In the genomic region with DNA sequence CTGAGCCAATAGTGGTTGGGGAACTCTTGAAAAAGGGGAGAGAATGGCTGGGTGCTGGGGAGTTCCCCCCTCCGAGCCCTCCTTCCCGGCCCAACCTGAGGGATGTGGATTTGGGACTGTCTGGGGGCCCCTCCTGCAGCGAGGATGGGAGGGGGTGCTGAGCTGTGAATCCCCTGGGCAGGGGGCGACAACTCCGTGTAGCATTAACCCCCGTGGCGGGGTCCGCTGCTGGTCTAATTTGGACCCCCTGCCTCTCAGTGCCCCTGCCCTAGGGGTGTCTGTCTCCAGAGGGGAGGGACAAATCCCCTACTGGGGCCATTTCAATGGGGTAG, we compare ENCODE assay signal across 1 cellular context.
A peak's percentile ranks its signal among the peaks of the same experiment; 100 is the strongest.
TF ChIP-seq lines count a peak whose summit lies in the region.

No MANE protein-coding gene starts in this region.

TF ChIP-seq in GM12878, 131 proteins besides CTCF, POLR2A, EP300 and RAD21:
- TF ChIP-seq EZH2 (IDR thresholded peaks at IDR 0.05; ENCODE audit: borderline replicate concordance, control insufficient read depth, low read depth, low read length), result no peak
- peak; percentile 18 to 20; a peak in 1 of 4 replicates for TF ChIP-seq IKZF2 (IDR thresholded peaks at IDR 0.05)
- TF ChIP-seq, protein P1, sequence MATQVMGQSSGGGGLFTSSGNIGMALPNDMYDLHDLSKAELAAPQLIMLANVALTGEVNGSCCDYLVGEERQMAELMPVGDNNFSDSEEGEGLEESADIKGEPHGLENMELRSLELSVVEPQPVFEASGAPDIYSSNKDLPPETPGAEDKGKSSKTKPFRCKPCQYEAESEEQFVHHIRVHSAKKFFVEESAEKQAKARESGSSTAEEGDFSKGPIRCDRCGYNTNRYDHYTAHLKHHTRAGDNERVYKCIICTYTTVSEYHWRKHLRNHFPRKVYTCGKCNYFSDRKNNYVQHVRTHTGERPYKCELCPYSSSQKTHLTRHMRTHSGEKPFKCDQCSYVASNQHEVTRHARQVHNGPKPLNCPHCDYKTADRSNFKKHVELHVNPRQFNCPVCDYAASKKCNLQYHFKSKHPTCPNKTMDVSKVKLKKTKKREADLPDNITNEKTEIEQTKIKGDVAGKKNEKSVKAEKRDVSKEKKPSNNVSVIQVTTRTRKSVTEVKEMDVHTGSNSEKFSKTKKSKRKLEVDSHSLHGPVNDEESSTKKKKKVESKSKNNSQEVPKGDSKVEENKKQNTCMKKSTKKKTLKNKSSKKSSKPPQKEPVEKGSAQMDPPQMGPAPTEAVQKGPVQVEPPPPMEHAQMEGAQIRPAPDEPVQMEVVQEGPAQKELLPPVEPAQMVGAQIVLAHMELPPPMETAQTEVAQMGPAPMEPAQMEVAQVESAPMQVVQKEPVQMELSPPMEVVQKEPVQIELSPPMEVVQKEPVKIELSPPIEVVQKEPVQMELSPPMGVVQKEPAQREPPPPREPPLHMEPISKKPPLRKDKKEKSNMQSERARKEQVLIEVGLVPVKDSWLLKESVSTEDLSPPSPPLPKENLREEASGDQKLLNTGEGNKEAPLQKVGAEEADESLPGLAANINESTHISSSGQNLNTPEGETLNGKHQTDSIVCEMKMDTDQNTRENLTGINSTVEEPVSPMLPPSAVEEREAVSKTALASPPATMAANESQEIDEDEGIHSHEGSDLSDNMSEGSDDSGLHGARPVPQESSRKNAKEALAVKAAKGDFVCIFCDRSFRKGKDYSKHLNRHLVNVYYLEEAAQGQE (IDR thresholded peaks at IDR 0.05; ENCODE audit: low read depth, low read length), result no peak
- no peak for TF ChIP-seq MLLT1 (IDR thresholded peaks at IDR 0.05)
- TF ChIP-seq, protein P2, sequence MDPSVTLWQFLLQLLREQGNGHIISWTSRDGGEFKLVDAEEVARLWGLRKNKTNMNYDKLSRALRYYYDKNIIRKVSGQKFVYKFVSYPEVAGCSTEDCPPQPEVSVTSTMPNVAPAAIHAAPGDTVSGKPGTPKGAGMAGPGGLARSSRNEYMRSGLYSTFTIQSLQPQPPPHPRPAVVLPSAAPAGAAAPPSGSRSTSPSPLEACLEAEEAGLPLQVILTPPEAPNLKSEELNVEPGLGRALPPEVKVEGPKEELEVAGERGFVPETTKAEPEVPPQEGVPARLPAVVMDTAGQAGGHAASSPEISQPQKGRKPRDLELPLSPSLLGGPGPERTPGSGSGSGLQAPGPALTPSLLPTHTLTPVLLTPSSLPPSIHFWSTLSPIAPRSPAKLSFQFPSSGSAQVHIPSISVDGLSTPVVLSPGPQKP (IDR thresholded peaks at IDR 0.05; ENCODE audit: low read depth, low read length), result no peak
- TF ChIP-seq BACH1 (IDR thresholded peaks at IDR 0.05; ENCODE audit: borderline replicate concordance), result 0 out of 2 replicates have a peak, but pooled peaks have one; percentile 21
- TF ChIP-seq E4F1 (IDR thresholded peaks at IDR 0.05; ENCODE audit: borderline replicate concordance, partially characterized antibody), result no peak
- TF ChIP-seq CREM (IDR thresholded peaks at IDR 0.05; ENCODE audit: low read depth), result no peak
- peak; percentile 38; the same call in 1 of the 2 replicates for TF ChIP-seq POLR2AphosphoS5 (IDR thresholded peaks at IDR 0.05; ENCODE audit: low read length)
